In the genomic region with DNA sequence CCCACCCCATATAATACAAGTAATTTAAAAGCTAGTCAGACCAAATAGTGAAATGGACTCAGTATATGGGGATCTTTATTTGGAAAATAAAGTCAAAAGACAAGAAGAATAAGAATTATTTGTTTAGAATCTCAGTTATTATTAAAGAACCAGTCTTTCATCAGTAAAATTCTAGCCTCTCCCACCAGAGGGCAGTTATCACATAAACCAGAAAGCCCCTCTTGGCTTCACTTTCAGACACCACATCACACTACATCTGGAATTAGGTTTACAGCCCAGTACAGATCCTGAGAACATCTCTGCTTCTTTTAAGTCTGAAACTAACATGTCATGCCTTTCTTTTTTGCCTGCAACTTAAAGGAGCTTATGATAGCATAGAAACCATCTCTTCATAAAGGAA, we compare ENCODE assay signal across 8 cellular contexts. TPM values are rescaled to one million over a fixed set of nuclear protein-coding genes. Genes with fewer than 3 reads are reported as not detected.
A peak's percentile ranks its signal among the peaks of the same experiment; 100 is the strongest.
DNase-seq lines count a peak whose midpoint lies in the region; ATAC-seq, FAIRE-seq and TF ChIP-seq lines count a peak whose summit lies in the region.

No MANE protein-coding gene starts in this region.

- no peak overlapping the region for H3K56ac ChIP-seq in H1 (replicated peaks; ENCODE audit: insufficient read length, low read depth, low read length)

- no peak overlapping the region for H4K5ac ChIP-seq in H1 (ENCODE audit: insufficient read length, low read depth, low read length)

- no peak overlapping the region for H3K4ac ChIP-seq in H1 (replicated peaks; ENCODE audit: insufficient read length, low read depth, low read length)

- FAIRE-seq in H1 (lab: Jason Lieb, UNC), result peak; percentile 19

- TF ChIP-seq POLR2A in H1 (IDR thresholded peaks at IDR 0.05; ENCODE audit: control extremely low read depth in 1 of 2, low read depth in 2 of 2, low read length in 2 of 2), result no peak
- no peak for TF ChIP-seq POLR2A in gastrocnemius medialis (IDR thresholded peaks at IDR 0.05)

- H3K4me1 ChIP-seq in H1 (replicated peaks in 1 of 4; ENCODE audit: control insufficient read depth in 3 of 4, insufficient read depth in 4 of 4, low read length in 3 of 4), result no peaks in the 10 kb centered on the region
- H3K4me1 ChIP-seq in gastrocnemius medialis, result peaks cover 9 to 12% of the 10 kb centered on the region in 2 donors

- no peak overlapping the region for H3K14ac ChIP-seq in H1 (ENCODE audit: insufficient read length)

- H2BK5ac ChIP-seq in H1 (ENCODE audit: low read depth, low read length), result no peak overlapping the region

- no peak overlapping the region for H2BK15ac ChIP-seq in H1 (ENCODE audit: low read length)

- H3K79me1 ChIP-seq in H1 (ENCODE audit: low read depth, low read length), result no peaks in the 10 kb centered on the region

- no peak overlapping the region for H3K23ac ChIP-seq in H1 (ENCODE audit: insufficient read length)

- no peak overlapping the region for H3K4me3 ChIP-seq in H1 (ENCODE audit: extremely low read depth in 1 of 4, insufficient read depth in 2 of 4, low read depth in 3 of 4, low read length in 4 of 4)
- no peak overlapping the region for H3K4me3 ChIP-seq in gastrocnemius medialis

- intact Hi-C loops in gastrocnemius medialis (cut with DNase I; ENCODE audit: low total_unique reads), result no loop called here

- H3K36me3 ChIP-seq in H1 (ENCODE audit: control insufficient read depth in 2 of 4, insufficient read depth in 4 of 4, low read length in 3 of 4) (no peaks in the 10 kb centered on the region), gastrocnemius medialis (no peaks in the 10 kb centered on the region)

- peak in 2 of 3 experiments; percentile 47 to 58; a peak in 2 of 4 replicates for TF ChIP-seq CTCF in H1 (IDR thresholded peaks at IDR 0.05; ENCODE audit: control extremely low read depth in 1 of 3, insufficient read depth in 1 of 3, low read depth in 1 of 3, low read length in 3 of 3)
- peak; percentile 12 to 48 (median 33) for TF ChIP-seq CTCF in gastrocnemius medialis (IDR thresholded peaks at IDR 0.05 in 4 of 5, conservative IDR thresholded peaks at IDR 0.05 in 1 of 5)

- CTCF ChIA-PET in H1 (lab: Charles Lee; ENCODE audit: partially characterized antibody), result interaction anchor here (0.6 to 6.3 kb wide), 20 partner anchors 8 to 1017 kb away, joined by 3 to 73 read pairs (median 4); partner anchors contain the start of genes GPX8 and HSPB3

- DNase-seq in SIG-M5 treated with dmso at 0.1 percent for 504 hours (lab: John Stamatoyannopoulos, UW; ENCODE audit: unreplicated experiment), result peak; percentile 26
- DNase-seq in SIG-M5 (lab: John Stamatoyannopoulos, UW), result no peak
- DNase-seq in MV-4-11 (lab: John Stamatoyannopoulos, UW), result peak; percentile 26
- DNase-seq in H1 (ENCODE audit: low read depth in 1 of 2, low spot score in 2 of 2), result no peak
- DNase-seq in gastrocnemius medialis, result no peak
- DNase-seq in KG1 (lab: John Stamatoyannopoulos, UW), result no peak
- DNase-seq in NCI-H510A (lab: John Stamatoyannopoulos, UW), result no peak
- no peak for DNase-seq in DMS153 (lab: John Stamatoyannopoulos, UW)

- no peak overlapping the region for H2BK12ac ChIP-seq in H1 (ENCODE audit: low read depth, low read length)

- no peak overlapping the region for H2BK20ac ChIP-seq in H1 (ENCODE audit: low read length)

- H2AFZ ChIP-seq in H1 (ENCODE audit: low read length), result no peak overlapping the region

- no peaks in the 10 kb centered on the region for H3K9me3 ChIP-seq in H1 (ENCODE audit: insufficient read depth in 2 of 2, low read depth in 1 of 2, low read length in 1 of 2)
- no peaks in the 10 kb centered on the region for H3K9me3 ChIP-seq in gastrocnemius medialis

- H4K20me1 ChIP-seq in H1 (replicated peaks in 1 of 2; ENCODE audit: control insufficient read depth in 1 of 2, insufficient read depth in 2 of 2, low read length in 2 of 2), result no peaks in the 10 kb centered on the region

- H3K4me2 ChIP-seq in H1 (ENCODE audit: insufficient read depth in 1 of 2, low read depth in 2 of 2, low read length in 2 of 2), result no peak overlapping the region

- no peaks in the 10 kb centered on the region for H3K79me2 ChIP-seq in H1 (ENCODE audit: control insufficient read depth in 1 of 2, insufficient read depth in 2 of 2, low read length in 2 of 2)

- TF ChIP-seq EP300 in H1 (IDR thresholded peaks at IDR 0.05; ENCODE audit: borderline replicate concordance in 1 of 2, low read depth in 2 of 2, low read length in 2 of 2), result no peak

- H3K27ac ChIP-seq in H1 (ENCODE audit: low read depth, low read length), result no peak overlapping the region
- H3K27ac ChIP-seq in gastrocnemius medialis, result no peak overlapping the region

- ATAC-seq in gastrocnemius medialis, result no peak

- H3K23me2 ChIP-seq in H1 (ENCODE audit: low read depth, low read length), result no peaks in the 10 kb centered on the region

- peak; percentile 49 to 55 for TF ChIP-seq RAD21 in H1 (IDR thresholded peaks at IDR 0.05 in 1 of 2, conservative IDR thresholded peaks at IDR 0.05 in 1 of 2; ENCODE audit: low read depth in 2 of 2, low read length in 2 of 2)

- no peak overlapping the region for H2AK5ac ChIP-seq in H1 (ENCODE audit: low read depth, low read length)

- no peak overlapping the region for H4K91ac ChIP-seq in H1 (replicated peaks; ENCODE audit: insufficient read length, low read length)

- H2BK120ac ChIP-seq in H1 (replicated peaks; ENCODE audit: low read depth, low read length), result no peak overlapping the region

- in situ Hi-C loops in gastrocnemius medialis (cut with MboI; ENCODE audit: low sequenced_read_pairs in 4 of 4), result loop anchor here in 1 of 4 donors (5.0 kb wide), 1 partner anchor 39 kb away; no protein-coding TSS in a partner anchor

- no peak overlapping the region for H3K9ac ChIP-seq in H1 (replicated peaks in 1 of 4; ENCODE audit: extremely low read depth in 1 of 4, low read depth in 3 of 4, low read length in 3 of 4)

- no peaks in the 10 kb centered on the region for H3K27me3 ChIP-seq in H1 (replicated peaks in 1 of 4; ENCODE audit: control insufficient read depth in 3 of 4, extremely low read depth in 1 of 4, insufficient read depth in 3 of 4, low read length in 3 of 4)
- H3K27me3 ChIP-seq in gastrocnemius medialis, result no peaks in the 10 kb centered on the region

- H4K8ac ChIP-seq in H1 (ENCODE audit: extremely low read depth, insufficient read depth, low read length), result no peak overlapping the region

- POLR2A ChIA-PET in H1 (lab: Charles Lee; ENCODE audit: partially characterized antibody), result no interaction called here

- H3K18ac ChIP-seq in H1 (ENCODE audit: extremely low read depth, low read length), result no peak overlapping the region

TF ChIP-seq in H1, 55 proteins besides CTCF, POLR2A, EP300 and RAD21:
- TF ChIP-seq BACH1 (IDR thresholded peaks at IDR 0.05; ENCODE audit: low read length) (no peak), ASH2L (IDR thresholded peaks at IDR 0.05; ENCODE audit: low read length) (no peak), PHF8 (conservative IDR thresholded peaks at IDR 0.05; ENCODE audit: low read depth, low read length) (no peak), KDM5A (IDR thresholded peaks at IDR 0.05; ENCODE audit: low read length) (no peak), RFX5 (IDR thresholded peaks at IDR 0.05; ENCODE audit: borderline replicate concordance, low read depth, low read length) (no peak), KDM4A (IDR thresholded peaks at IDR 0.05; ENCODE audit: low read depth, low read length, severe bottlenecking) (no peak), ATF3 (IDR thresholded peaks at IDR 0.05; ENCODE audit: insufficient read depth, low read depth, low read length) (no peak), GTF2F1 (IDR thresholded peaks at IDR 0.05; ENCODE audit: borderline replicate concordance, low read depth, low read length) (no peak), TBP (IDR thresholded peaks at IDR 0.05; ENCODE audit: low read depth, low read length) (no peak)
TF ChIP-seq in H1: peak in this region for 0.

RNA-seq across cellular contexts. Expression of gene HSPB3, which starts 12.2 kb away (rescaled TPM):
- not detected in 2 replicates for total RNA-seq in H1 (2021; fragmentation: NEBNext Ultra II Directional; extraction: Animal tissue kit (Norgen Biotek cat#: 25700))
- polyA plus RNA-seq in H1 (2011; rRNA removed), result not detected in 2 replicates
- polyA plus RNA-seq in H1 (2011; cell fraction: cytosol; rRNA removed), result not detected
- polyA plus RNA-seq in H1 (2011; cell fraction: nucleus; rRNA removed), result not detected
- not detected in 4 replicates for polyA plus RNA-seq in H1 (2012, experiment 1 of 2)
- polyA plus RNA-seq in H1 (2012, experiment 2 of 2), result not detected
- polyA plus RNA-seq in H1 (2013, experiment 1 of 2), result not detected
- not detected for polyA plus RNA-seq in H1 (2013, experiment 2 of 2)
- 0.35 TPM in 1 of 2 replicates, not detected in the other for polyA minus RNA-seq in H1 (2011; rRNA and poly(A)+ RNA removed)
- not detected for polyA minus RNA-seq in H1 (2011; cell fraction: cytosol; rRNA and poly(A)+ RNA removed)
- polyA minus RNA-seq in H1 (2011; cell fraction: nucleus; rRNA and poly(A)+ RNA removed), result not detected
- total RNA-seq in gastrocnemius medialis, result 100 to 1,000 TPM in 3 of 4 donors, 10 to 100 TPM in 1; 68.1 to 510 (median 204) TPM

Comparison
In these comparisons a context has a peak if more than half of its experiments do, and no peak if none do; other contexts are left out.
1. DNase-seq: peak in SIG-M5 treated with dmso at 0.1 percent for 504 hours (single experiment) and MV-4-11 (single experiment); none in SIG-M5 (single experiment), H1 (0 of 2), gastrocnemius medialis (0 of 2), KG1 (single experiment), NCI-H510A (single experiment) and DMS153 (single experiment).
2. RNA of gene HSPB3, which starts 12.2 kb away (total RNA-seq): 68.1 to 510 TPM in gastrocnemius medialis; not detected in H1; every median in the first group is over 10 times any median in the second.